Comparison of ENCODE assay signal across 8 cellular contexts in the genomic region with DNA sequence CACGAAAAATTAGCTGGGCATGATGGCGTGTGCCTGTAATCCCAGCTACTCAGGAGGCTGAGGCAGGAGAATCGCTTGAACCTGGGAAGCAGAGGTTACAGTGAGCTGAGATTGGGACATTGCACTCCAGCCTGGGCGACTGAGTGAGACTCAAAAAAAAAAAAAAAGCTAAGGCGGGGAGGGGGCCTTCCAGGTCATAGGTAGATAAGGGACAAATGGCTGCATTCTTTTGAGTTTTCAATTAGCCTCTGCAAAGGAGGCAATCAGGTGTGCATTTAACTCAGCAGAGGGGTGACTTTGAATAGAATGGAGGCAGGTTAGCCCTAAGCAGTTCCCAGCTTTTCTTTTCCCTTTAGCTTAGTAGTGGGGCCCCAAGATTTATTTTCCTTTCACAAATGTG. TPM values are rescaled to one million over a fixed set of nuclear protein-coding genes. Genes with fewer than 3 reads are reported as not detected.
DNase-seq lines count a peak whose midpoint lies in the region; ATAC-seq, FAIRE-seq and TF ChIP-seq lines count a peak whose summit lies in the region.

No MANE protein-coding gene starts in this region.

- no peaks in the 10 kb centered on the region for H4K20me1 ChIP-seq in HepG2 (ENCODE audit: insufficient read depth, low read length)

- peaks cover 13% of the 10 kb centered on the region for H3K4me1 Mint-ChIP-seq in activated CD8-positive, alpha-beta memory T cell treated with anti-CD3 and anti-CD28 coated beads, Interleukin-2, amount 10 ng/mL, durations not matched to agents 7 days and 5 days
- peaks cover 13% of the 10 kb centered on the region for H3K4me1 Mint-ChIP-seq in activated T-helper 17 cell treated with anti-CD3 and anti-CD28 coated beads, Interleukin-2, amount 50 U/mL, for 72 hours

- H3K4me3 Mint-ChIP-seq in activated CD8-positive, alpha-beta memory T cell treated with anti-CD3 and anti-CD28 coated beads, Interleukin-2, amount 10 ng/mL, durations not matched to agents 7 days and 5 days: peak overlapping the region; percentile 69
- peak overlapping the region; percentile 73 for H3K4me3 Mint-ChIP-seq in activated T-helper 17 cell treated with anti-CD3 and anti-CD28 coated beads, Interleukin-2, amount 50 U/mL, for 72 hours

- 0 out of 2 replicates have a peak overlapping the region, but pooled peaks have one; percentile 59 for H3K9ac ChIP-seq in HepG2 (ENCODE audit: insufficient read depth, low read depth, low read length)

- H3K36me3 ChIP-seq in HepG2 (replicated peaks in 1 of 2; ENCODE audit: control insufficient read depth in 1 of 2, insufficient read depth in 2 of 2, low read length in 2 of 2) (peaks cover 0 to 1% of the 10 kb centered on the region in 2 experiments; a peak in 2 of 5 replicates), thymus (ENCODE audit: control insufficient read depth, insufficient read depth) (no peaks in the 10 kb centered on the region)

- H3K4me1 ChIP-seq in HepG2 (ENCODE audit: insufficient read depth, low read length) (peaks cover 26% of the 10 kb centered on the region), thymus (ENCODE audit: control insufficient read depth, insufficient read depth, low read length) (peaks cover 11% of the 10 kb centered on the region)

- TF ChIP-seq RAD21 in HepG2 (CRISPR knock-in tag; IDR thresholded peaks at IDR 0.05): no peak

- no peak overlapping the region for H2AFZ ChIP-seq in HepG2 (ENCODE audit: low read length)

- H3K4me2 ChIP-seq in HepG2 (ENCODE audit: low read depth, low read length): peak overlapping the region; percentile 72

- H3K36me3 Mint-ChIP-seq in activated CD8-positive, alpha-beta memory T cell treated with anti-CD3 and anti-CD28 coated beads, Interleukin-2, amount 10 ng/mL, durations not matched to agents 7 days and 5 days: peaks cover under 1% of the 10 kb centered on the region
- no peaks in the 10 kb centered on the region for H3K36me3 Mint-ChIP-seq in activated T-helper 17 cell treated with anti-CD3 and anti-CD28 coated beads, Interleukin-2, amount 50 U/mL, for 72 hours (ENCODE audit: low read depth)

- CTCF ChIA-PET in activated CD8-positive, alpha-beta memory T cell treated with anti-CD3 and anti-CD28 coated beads, Interleukin-2, amount 10 ng/mL, durations not matched to agents 7 days and 5 days (lab: Charles Lee): interaction anchor here (0.8 to 1.6 kb wide), 4 partner anchors 10 to 73 kb away, joined by 3 to 9 read pairs (median 3); no protein-coding TSS in a partner anchor
- CTCF ChIA-PET in HepG2 (lab: Yijun Ruan, JAX; ENCODE audit: low intra/inter-chr PET ratio, low total read pairs): no interaction called here

- no peak for TF ChIP-seq CTCF in HepG2 (CRISPR knock-in tag; IDR thresholded peaks at IDR 0.05)

- no peak for TF ChIP-seq POLR2A in HepG2 (IDR thresholded peaks at IDR 0.05; ENCODE audit: insufficient read depth in 1 of 2, low read depth in 2 of 2, low read length in 2 of 2)

- no peaks in the 10 kb centered on the region; a peak in 1 of 5 replicates for H3K27me3 ChIP-seq in HepG2 (ENCODE audit: control insufficient read depth in 1 of 2, insufficient read depth in 2 of 2, low read length in 2 of 2)
- H3K27me3 ChIP-seq in thymus (ENCODE audit: control insufficient read depth, insufficient read depth): no peaks in the 10 kb centered on the region

- 20% methylated on average over 5 of the region's 5 CpGs for WGBS in HepG2 (ENCODE audit: low lambda C conversion rate)
- WGBS in thymus: 67% methylated on average over 5 of the region's 5 CpGs

- FAIRE-seq in HepG2 (lab: Jason Lieb, UNC): no peak

- BruUV-seq in HepG2 (replicated peaks; lab: Mats Ljungman, UMichigan): no TSS peak

- no peaks in the 10 kb centered on the region for H3K9me3 ChIP-seq in HepG2 (ENCODE audit: low read length)
- no peaks in the 10 kb centered on the region for H3K9me3 ChIP-seq in thymus (ENCODE audit: control insufficient read depth)

- peaks cover 3% of the 10 kb centered on the region for H3K9me3 Mint-ChIP-seq in activated CD8-positive, alpha-beta memory T cell treated with anti-CD3 and anti-CD28 coated beads, Interleukin-2, amount 10 ng/mL, durations not matched to agents 7 days and 5 days (ENCODE audit: low read depth)
- H3K9me3 Mint-ChIP-seq in activated T-helper 17 cell treated with anti-CD3 and anti-CD28 coated beads, Interleukin-2, amount 50 U/mL, for 72 hours: no peaks in the 10 kb centered on the region

- H3K79me2 ChIP-seq in HepG2 (ENCODE audit: insufficient read depth, low read length): peaks cover 16% of the 10 kb centered on the region

- TF ChIP-seq EP300 in HepG2 (IDR thresholded peaks at IDR 0.05; ENCODE audit: low read depth in 2 of 2, low read length in 2 of 2): no peak
- no peak for TF ChIP-seq EP300 in HepG2 (CRISPR knock-in tag; IDR thresholded peaks at IDR 0.05; ENCODE audit: borderline replicate concordance)

- intact Hi-C loops in HepG2 (cut with micrococcal nuclease; ENCODE audit: unreplicated experiment): loop anchor here (2.0 kb wide), 1 partner anchor 76 kb away; a partner anchor contains a TSS

- H3K27ac ChIP-seq in HepG2 (ENCODE audit: extremely low read length, insufficient read depth, low read length) (no peak overlapping the region), thymus (ENCODE audit: low read depth) (no peak overlapping the region)

- no peak for ATAC-seq in activated CD8-positive, alpha-beta memory T cell treated with anti-CD3 and anti-CD28 coated beads, Interleukin-2, amount 10 ng/mL, durations not matched to agents 7 days and 5 days
- ATAC-seq in activated T-helper 17 cell treated with anti-CD3 and anti-CD28 coated beads, Interleukin-2, amount 50 U/mL, for 72 hours (replicated peaks): no peak
- ATAC-seq in HepG2: peak; percentile 8; the same call in 2 of the 3 replicates

- H3K27me3 Mint-ChIP-seq in activated CD8-positive, alpha-beta memory T cell treated with anti-CD3 and anti-CD28 coated beads, Interleukin-2, amount 10 ng/mL, durations not matched to agents 7 days and 5 days: peaks cover 20% of the 10 kb centered on the region
- H3K27me3 Mint-ChIP-seq in activated T-helper 17 cell treated with anti-CD3 and anti-CD28 coated beads, Interleukin-2, amount 50 U/mL, for 72 hours: peaks cover 4% of the 10 kb centered on the region

- POLR2A ChIA-PET in HepG2 (lab: Yijun Ruan, JAX): interaction anchor here (1.0 to 1.4 kb wide), 2 partner anchors 10 to 30 kb away, joined by 3 to 5 read pairs; no protein-coding TSS in a partner anchor

- no peak for DNase-seq in activated CD8-positive, alpha-beta memory T cell treated with anti-CD3 and anti-CD28 coated beads, Interleukin-2, amount 10 ng/mL, durations not matched to agents 7 days and 5 days
- DNase-seq in activated CD8-positive, alpha-beta memory T cell treated with anti-CD3 and anti-CD28 coated beads, Interleukin-2, amount 50 U/mL, for 48 hours: no peak
- DNase-seq in HepG2 (ENCODE audit: low spot score) (no peak), DMS153 (lab: John Stamatoyannopoulos, UW) (no peak), 8988T (no peak)
- DNase-seq in activated CD4-positive, CD25-positive, alpha-beta regulatory T cell (lab: John Stamatoyannopoulos, UW): no peak

- in situ Hi-C loops in HepG2 (cut with HindIII; ENCODE audit: extremely low pct_ligation_motif_present, low pct_unique_long_range_greater_than_20kb): no loop called here

- no peak overlapping the region for H3K27ac Mint-ChIP-seq in activated CD8-positive, alpha-beta memory T cell treated with anti-CD3 and anti-CD28 coated beads, Interleukin-2, amount 10 ng/mL, durations not matched to agents 7 days and 5 days
- no peak overlapping the region for H3K27ac Mint-ChIP-seq in activated T-helper 17 cell treated with anti-CD3 and anti-CD28 coated beads, Interleukin-2, amount 50 U/mL, for 72 hours

- H3K4me3 ChIP-seq in HepG2 (replicated peaks in 1 of 3; ENCODE audit: insufficient read depth in 1 of 3, low read depth in 2 of 3, low read length in 3 of 3) (peak overlapping the region; percentile 84 to 94 (median 84); a peak in 4 of 6 replicates), thymus (ENCODE audit: low read length) (peak overlapping the region; percentile 97)

TF ChIP-seq in HepG2, 621 proteins besides CTCF, POLR2A, EP300 and RAD21 (continues in another document):
- TF ChIP-seq KDM5B (CRISPR knock-in tag; IDR thresholded peaks at IDR 0.05; ENCODE audit: borderline replicate concordance) (no peak), ZNF547 (CRISPR knock-in tag; IDR thresholded peaks at IDR 0.05) (no peak), ZNF543 (CRISPR knock-in tag; IDR thresholded peaks at IDR 0.05) (no peak), KMT2A (CRISPR knock-in tag; IDR thresholded peaks at IDR 0.05) (0 out of 2 replicates have a peak, but pooled peaks have one; percentile 23)

RNA-seq across cellular contexts. Expression of a gene that starts 0.7 kb away (rescaled TPM):
- 10 to 100 TPM; 14.9 to 20.3 TPM for total RNA-seq in activated CD8-positive, alpha-beta memory T cell treated with anti-CD3 and anti-CD28 coated beads, Interleukin-2, amount 10 ng/mL, durations not matched to agents 7 days and 5 days
- total RNA-seq in activated T-helper 17 cell treated with anti-CD3 and anti-CD28 coated beads, Interleukin-2, amount 50 U/mL, for 72 hours: 10 to 100 TPM; 23.2 to 24.6 TPM
- 26.3 and 28.8 TPM in 2 replicates for total RNA-seq in HepG2 (2016; rRNA removed; fragmentation: Illumina TruSeq; extraction: Trizol)
- 8.4 and 10.7 TPM in 2 replicates for total RNA-seq in HepG2 (2016; cell fraction: cytosol; rRNA removed; fragmentation: Illumina TruSeq; extraction: Trizol; ENCODE audit: low read depth)
- total RNA-seq in HepG2 (2016; cell fraction: insoluble cytoplasmic fraction; rRNA removed; fragmentation: Illumina TruSeq; extraction: Trizol): 22.7 and 29.1 TPM in 2 replicates
- total RNA-seq in HepG2 (2016; cell fraction: membrane; rRNA removed; fragmentation: Illumina TruSeq; extraction: Trizol): 18.6 and 20.0 TPM in 2 replicates
- 22.1 and 23.1 TPM in 2 replicates for total RNA-seq in HepG2 (2016; cell fraction: nucleus; rRNA removed; fragmentation: Illumina TruSeq; extraction: Trizol)
- polyA plus RNA-seq in HepG2 (2011; rRNA removed) (23.3 and 23.5 TPM in 2 replicates), thymus (17.0 TPM)
- 19.3 and 21.2 TPM in 2 replicates for polyA plus RNA-seq in HepG2 (2011; cell fraction: cytosol; rRNA removed)
- 37.9 and 38.1 TPM in 2 replicates for polyA plus RNA-seq in HepG2 (2011; cell fraction: nucleus; rRNA removed)
- 23.5 and 30.2 TPM in 2 replicates for polyA plus RNA-seq in HepG2 (2012)
- 4.5 and 5.2 TPM in 2 replicates for polyA plus RNA-seq in HepG2 (2016; cell fraction: cytosol; fragmentation: Illumina TruSeq; extraction: Trizol; ENCODE audit: low read depth)
- 22.1 and 25.9 TPM in 2 replicates for polyA plus RNA-seq in HepG2 (2016; cell fraction: insoluble cytoplasmic fraction; fragmentation: Illumina TruSeq; extraction: Trizol; ENCODE audit: low read depth)
- polyA plus RNA-seq in HepG2 (2016; cell fraction: membrane; fragmentation: Illumina TruSeq; extraction: Trizol; ENCODE audit: low read depth): 10.6 and 13.7 TPM in 2 replicates
- polyA plus RNA-seq in HepG2 (2016; cell fraction: nucleus; fragmentation: Illumina TruSeq; extraction: Trizol; ENCODE audit: insufficient read depth, low read depth): 30.6 and 33.2 TPM in 2 replicates
- 35.1 and 50.6 TPM in 2 replicates for polyA minus RNA-seq in HepG2 (2011; rRNA and poly(A)+ RNA removed; ENCODE audit: low replicate concordance)
- 17.8 and 17.9 TPM in 2 replicates for polyA minus RNA-seq in HepG2 (2011; cell fraction: cytosol; rRNA and poly(A)+ RNA removed)
- 23.1 and 26.7 TPM in 2 replicates for polyA minus RNA-seq in HepG2 (2011; cell fraction: nucleus; rRNA and poly(A)+ RNA removed)
